8 cellular contexts compared by ENCODE assay signal in genomic region chr2:238239552-238239871, GRCh38. TPM values are rescaled to one million over a fixed set of nuclear protein-coding genes. Genes with fewer than 3 reads are reported as not detected.
DNase-seq lines count a peak whose midpoint lies in the region; ATAC-seq, FAIRE-seq and TF ChIP-seq lines count a peak whose summit lies in the region.

No MANE protein-coding gene starts in this region.

- peaks cover 7% of the 10 kb centered on the region for H3K9me3 ChIP-seq in iPS-18c (ENCODE audit: control insufficient read depth, insufficient read depth, low read length)

- ATAC-seq in GM18499 (IDR thresholded peaks at IDR 0.05; ENCODE audit: insufficient read depth, unreplicated experiment) (peak; percentile 12), HG02938 (IDR thresholded peaks at IDR 0.05; ENCODE audit: unreplicated experiment) (peak; percentile 8)
- ATAC-seq in activated CD8-positive, alpha-beta T cell treated with anti-CD3 and anti-CD28 coated beads for 36 hours: peak; percentile 24

- POLR2A ChIA-PET in activated CD8-positive, alpha-beta T cell treated with anti-CD3 and anti-CD28 coated beads for 36 hours (lab: Charles Lee): interaction anchor here (0.8 kb wide), 1 partner anchor 74 kb away, joined by 3 read pairs; no protein-coding TSS in a partner anchor

- H3K4me3 ChIP-seq in iPS-18c (ENCODE audit: insufficient read depth, low read depth, low read length): peak overlapping the region; percentile 71

- no peak for FAIRE-seq in GM12891 (lab: Jason Lieb, UNC)

- H3K4me1 Mint-ChIP-seq in activated CD8-positive, alpha-beta T cell treated with anti-CD3 and anti-CD28 coated beads for 36 hours (ENCODE audit: low read depth): peaks cover 2% of the 10 kb centered on the region

- no peak for TF ChIP-seq POLR2A in GM12891 (IDR thresholded peaks at IDR 0.05; ENCODE audit: low read depth, low read length)

- H3K27me3 Mint-ChIP-seq in activated CD8-positive, alpha-beta T cell treated with anti-CD3 and anti-CD28 coated beads for 36 hours: peaks cover 37% of the 10 kb centered on the region

- H3K4me3 Mint-ChIP-seq in activated CD8-positive, alpha-beta T cell treated with anti-CD3 and anti-CD28 coated beads for 36 hours: no peak overlapping the region

- CTCF ChIA-PET in activated CD8-positive, alpha-beta T cell treated with anti-CD3 and anti-CD28 coated beads for 36 hours (lab: Charles Lee): interaction anchor here (0.9 to 2.5 kb wide), 2 partner anchors 17 to 24 kb away, joined by 3 to 9 read pairs; no protein-coding TSS in a partner anchor

- no peak overlapping the region for H3K27ac Mint-ChIP-seq in activated CD8-positive, alpha-beta T cell treated with anti-CD3 and anti-CD28 coated beads for 36 hours

- no peaks in the 10 kb centered on the region for H3K9me3 Mint-ChIP-seq in activated CD8-positive, alpha-beta T cell treated with anti-CD3 and anti-CD28 coated beads for 36 hours

- peak; percentile 27 for DNase-seq in activated CD8-positive, alpha-beta T cell treated with anti-CD3 and anti-CD28 coated beads for 36 hours
- peak; percentile 41 for DNase-seq in stimulated activated naive CD4-positive, alpha-beta T cell treated with Interleukin-2 at 50 U/mL for 16 hours (lab: John Stamatoyannopoulos, UW)
- DNase-seq in Kasumi-1 (lab: John Stamatoyannopoulos, UW) (no peak), AG08395 (ENCODE audit: low spot score) (no peak), GM12891 (ENCODE audit: insufficient read length, low spot score) (no peak)

- intact Hi-C loops in activated CD8-positive, alpha-beta T cell treated with anti-CD3 and anti-CD28 coated beads for 36 hours (cut with micrococcal nuclease): no loop called here

- TF ChIP-seq CTCF in activated CD8-positive, alpha-beta T cell treated with anti-CD3 and anti-CD28 coated beads for 36 hours (IDR thresholded peaks at IDR 0.05): no peak

- peaks cover 4% of the 10 kb centered on the region for H3K36me3 Mint-ChIP-seq in activated CD8-positive, alpha-beta T cell treated with anti-CD3 and anti-CD28 coated beads for 36 hours (ENCODE audit: low read depth)

TF ChIP-seq in GM12891, 5 proteins besides CTCF, POLR2A, EP300 and RAD21:
- TF ChIP-seq POLR2AphosphoS5 (IDR thresholded peaks at IDR 0.05; ENCODE audit: low read depth, low read length): no peak

RNA-seq across cellular contexts. Expression of gene HES6, which starts 0.3 kb away (rescaled TPM):
- total RNA-seq in activated CD8-positive, alpha-beta T cell treated with anti-CD3 and anti-CD28 coated beads for 36 hours: 1 to 10 TPM; 5.2 to 5.6 TPM
- 0.56 TPM for polyA plus RNA-seq in GM12891 (2012; ENCODE audit: low read depth, missing spikeins)

RNA-seq across cellular contexts. Expression of gene ILKAP, which starts 36.0 kb away (rescaled TPM):
- total RNA-seq in activated CD8-positive, alpha-beta T cell treated with anti-CD3 and anti-CD28 coated beads for 36 hours: 10 to 100 TPM; 42.1 to 43.3 TPM
- 23.0 TPM for polyA plus RNA-seq in GM12891 (2012; ENCODE audit: low read depth, missing spikeins)

RNA-seq across cellular contexts. Expression of gene PER2, which starts 48.9 kb away (rescaled TPM):
- total RNA-seq in activated CD8-positive, alpha-beta T cell treated with anti-CD3 and anti-CD28 coated beads for 36 hours: 10 to 100 TPM; 17.4 to 17.6 TPM
- 2.0 TPM for polyA plus RNA-seq in GM12891 (2012; ENCODE audit: low read depth, missing spikeins)

Comparison
In these comparisons a context has a peak if more than half of its experiments do, and no peak if none do; other contexts are left out.
1. DNase-seq: peak in activated CD8-positive, alpha-beta T cell treated with anti-CD3 and anti-CD28 coated beads for 36 hours (single experiment) and stimulated activated naive CD4-positive, alpha-beta T cell treated with Interleukin-2 at 50 U/mL for 16 hours (single experiment); none in Kasumi-1 (0 of 2), AG08395 (single experiment) and GM12891 (single experiment).
2. Peak in every context shown above with its lines, with median percentiles within 50 percentile points of each other: ATAC-seq.